ENCODE assay signal across 9 cellular contexts in genomic region chr10:1074748-1075358, GRCh38. TPM values are rescaled to one million over a fixed set of nuclear protein-coding genes. Genes with fewer than 3 reads are reported as not detected.
DNase-seq lines count a peak whose midpoint lies in the region; ATAC-seq and TF ChIP-seq lines count a peak whose summit lies in the region.
"Had no signal": no experiment of that assay in that cellular context is flagged by ENCODE, and none has a peak within 500 bp of the region (broad histone marks: within the 10 kb centered on the region; RNA-seq: fewer than 3 reads in every experiment).

No MANE protein-coding gene starts in this region.

- peak overlapping the region; percentile 59 for H3K27ac Mint-ChIP-seq in activated naive CD4-positive, alpha-beta T cell treated with anti-CD3 and anti-CD28 coated beads, Interleukin-2, amount 50 U/mL, for 24 hours

- H3K4me3 ChIP-seq in fibroblast of the aortic adventitia (ENCODE audit: low read depth, low read length) (no peak overlapping the region), thyroid gland (replicated peaks in 1 of 3) (no peak overlapping the region)

- peaks cover 0 to 4% of the 10 kb centered on the region in 2 donors for H3K4me1 ChIP-seq in thyroid gland

- H3K4me1 Mint-ChIP-seq in activated naive CD4-positive, alpha-beta T cell treated with anti-CD3 and anti-CD28 coated beads, Interleukin-2, amount 50 U/mL, for 24 hours: peaks cover 27% of the 10 kb centered on the region
- H3K4me1 Mint-ChIP-seq: brain had no signal

- peaks cover 13 to 15% of the 10 kb centered on the region in 2 donors for H3K36me3 ChIP-seq in thyroid gland

- H3K9me3 Mint-ChIP-seq in activated naive CD4-positive, alpha-beta T cell treated with anti-CD3 and anti-CD28 coated beads, Interleukin-2, amount 50 U/mL, for 24 hours: no peaks in the 10 kb centered on the region
- H3K9me3 Mint-ChIP-seq: brain had no signal

- peaks cover 2% of the 10 kb centered on the region for H3K36me3 Mint-ChIP-seq in activated naive CD4-positive, alpha-beta T cell treated with anti-CD3 and anti-CD28 coated beads, Interleukin-2, amount 50 U/mL, for 24 hours

- no peaks in the 10 kb centered on the region for H3K9me3 ChIP-seq in thyroid gland

- no peaks in the 10 kb centered on the region for H3K27me3 ChIP-seq in thyroid gland

- DNase-seq in activated naive CD4-positive, alpha-beta T cell (lab: John Stamatoyannopoulos, UW): no peak
- DNase-seq in RKO (ENCODE audit: low spot score): peak; percentile 44
- no peak for DNase-seq in fibroblast of the aortic adventitia (ENCODE audit: low read depth)
- peak; percentile 72 to 83 for DNase-seq in thyroid gland
- no peak for DNase-seq in COR-L47 (lab: John Stamatoyannopoulos, UW)
- no peak for DNase-seq in NAMALWA (ENCODE audit: low spot score)

- no peak for TF ChIP-seq POLR2A in thyroid gland (IDR thresholded peaks at IDR 0.05)

- ATAC-seq in GM18519 (IDR thresholded peaks at IDR 0.05; ENCODE audit: low FRiP score, unreplicated experiment): no peak

- no peak overlapping the region for H3K4me3 Mint-ChIP-seq in activated naive CD4-positive, alpha-beta T cell treated with anti-CD3 and anti-CD28 coated beads, Interleukin-2, amount 50 U/mL, for 24 hours
- H3K4me3 Mint-ChIP-seq: brain had no signal

- no peaks in the 10 kb centered on the region for H3K27me3 Mint-ChIP-seq in activated naive CD4-positive, alpha-beta T cell treated with anti-CD3 and anti-CD28 coated beads, Interleukin-2, amount 50 U/mL, for 24 hours
- H3K27me3 Mint-ChIP-seq: brain had no signal

- WGBS in thyroid gland, 2 donors: 54 to 63% methylated on average over 20 of the region's 20 CpGs

- intact Hi-C loops in thyroid gland (cut with DNase I): no loop called here

- H3K27ac ChIP-seq in thyroid gland: peak overlapping the region; percentile 48 to 76 (median 57)

- peak; percentile 7 for TF ChIP-seq CTCF in fibroblast of the aortic adventitia (IDR thresholded peaks at IDR 0.05; ENCODE audit: insufficient read depth, low read length)
- peak in 4 of 6 experiments; percentile 24 to 56 (median 50) for TF ChIP-seq CTCF in thyroid gland (IDR thresholded peaks at IDR 0.05)

RNA-seq across cellular contexts. Expression of gene WDR37, which starts 18.7 kb away (rescaled TPM):
- total RNA-seq in fibroblast of the aortic adventitia (ENCODE audit: low replicate concordance) (14.4 and 17.0 TPM in 2 replicates), thyroid gland (10 to 100 TPM; 15.2 to 26.3 (median 16.4) TPM)

RNA-seq across cellular contexts. Expression of gene IDI1, which starts 25.9 kb away (rescaled TPM):
- 48.1 and 67.4 TPM in 2 replicates for total RNA-seq in fibroblast of the aortic adventitia (ENCODE audit: low replicate concordance)
- total RNA-seq in thyroid gland: 10 to 100 TPM; 39.0 to 67.2 (median 41.5) TPM

RNA-seq across cellular contexts. Expression of gene IDI2, which starts 49.2 kb away (rescaled TPM):
- total RNA-seq in fibroblast of the aortic adventitia (ENCODE audit: low replicate concordance) (not detected in 2 replicates), thyroid gland (not detected)

Comparison
In these comparisons a context has a peak if more than half of its experiments do, and no peak if none do; other contexts are left out.
1. DNase-seq: peak in RKO (single experiment) and thyroid gland (2 of 2); none in activated naive CD4-positive, alpha-beta T cell (0 of 4), fibroblast of the aortic adventitia (single experiment), COR-L47 (single experiment) and NAMALWA (single experiment).